Comparison of ENCODE assay signal across 1 cellular context in the genomic region with DNA sequence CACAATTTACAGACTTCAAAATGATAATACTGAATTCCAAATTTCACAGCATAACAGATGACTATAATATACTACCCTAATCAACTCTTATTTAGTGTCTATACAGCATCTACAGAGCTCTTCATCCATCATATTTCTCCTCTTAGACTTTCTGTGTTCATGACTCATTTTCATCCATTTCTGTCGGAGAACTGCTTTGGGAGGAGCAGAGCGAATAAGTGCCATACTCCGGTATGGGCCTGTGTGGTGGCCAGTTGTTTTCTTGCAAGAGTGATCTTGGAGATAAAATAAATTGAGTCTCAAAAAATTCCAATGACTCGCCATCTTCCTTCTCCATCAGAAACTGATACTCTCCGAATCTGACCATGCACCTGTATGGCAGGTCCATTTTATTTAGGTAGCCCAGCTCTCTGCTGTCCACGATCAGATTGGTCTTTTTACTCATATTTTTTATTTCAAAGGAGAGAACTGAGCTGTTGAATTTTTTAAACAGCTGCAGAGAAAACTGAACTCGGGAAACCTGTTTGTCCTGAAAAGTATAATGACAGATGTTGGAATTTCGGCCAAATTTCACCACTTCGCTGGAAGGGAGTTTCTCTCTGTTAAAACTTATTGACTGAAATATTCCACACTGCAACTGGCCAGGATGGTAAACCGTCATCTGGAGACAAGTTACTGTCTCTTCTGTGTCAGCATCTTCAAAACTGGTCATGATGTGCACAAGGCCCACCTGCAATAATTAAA.
TF ChIP-seq lines count a peak whose summit lies in the region.

No MANE protein-coding gene starts in this region.

TF ChIP-seq in SK-N-SH treated with all-trans-retinoic acid at 6 μM for 48 hours, 23 proteins besides CTCF, POLR2A, EP300 and RAD21 (continued from another document):
- TF ChIP-seq, protein P1, sequence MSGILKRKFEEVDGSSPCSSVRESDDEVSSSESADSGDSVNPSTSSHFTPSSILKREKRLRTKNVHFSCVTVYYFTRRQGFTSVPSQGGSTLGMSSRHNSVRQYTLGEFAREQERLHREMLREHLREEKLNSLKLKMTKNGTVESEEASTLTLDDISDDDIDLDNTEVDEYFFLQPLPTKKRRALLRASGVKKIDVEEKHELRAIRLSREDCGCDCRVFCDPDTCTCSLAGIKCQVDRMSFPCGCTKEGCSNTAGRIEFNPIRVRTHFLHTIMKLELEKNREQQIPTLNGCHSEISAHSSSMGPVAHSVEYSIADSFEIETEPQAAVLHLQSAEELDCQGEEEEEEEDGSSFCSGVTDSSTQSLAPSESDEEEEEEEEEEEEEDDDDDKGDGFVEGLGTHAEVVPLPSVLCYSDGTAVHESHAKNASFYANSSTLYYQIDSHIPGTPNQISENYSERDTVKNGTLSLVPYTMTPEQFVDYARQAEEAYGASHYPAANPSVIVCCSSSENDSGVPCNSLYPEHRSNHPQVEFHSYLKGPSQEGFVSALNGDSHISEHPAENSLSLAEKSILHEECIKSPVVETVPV (CRISPR knock-in tag; IDR thresholded peaks at IDR 0.05) = no peak
- TF ChIP-seq PPARA (CRISPR knock-in tag; IDR thresholded peaks at IDR 0.05; ENCODE audit: borderline replicate concordance) = no peak
- TF ChIP-seq CSDC2 (CRISPR knock-in tag; IDR thresholded peaks at IDR 0.05) = no peak
- TF ChIP-seq RARB (CRISPR knock-in tag; IDR thresholded peaks at IDR 0.05) = no peak
- no peak for TF ChIP-seq SNAI2 (CRISPR knock-in tag; IDR thresholded peaks at IDR 0.05)
- TF ChIP-seq TSHZ2 (CRISPR knock-in tag; IDR thresholded peaks at IDR 0.05) = no peak
- TF ChIP-seq OSR1 (CRISPR knock-in tag; IDR thresholded peaks at IDR 0.05) = no peak
- no peak for TF ChIP-seq ZC3H10 (CRISPR knock-in tag; IDR thresholded peaks at IDR 0.05)
- no peak for TF ChIP-seq BACH2 (CRISPR knock-in tag; IDR thresholded peaks at IDR 0.05; ENCODE audit: borderline replicate concordance)
- TF ChIP-seq ARNTL (CRISPR knock-in tag; IDR thresholded peaks at IDR 0.05; ENCODE audit: borderline replicate concordance, low read depth) = no peak
- TF ChIP-seq CREB5 (CRISPR knock-in tag; IDR thresholded peaks at IDR 0.05; ENCODE audit: low read depth) = no peak
- TF ChIP-seq ZNF565 (CRISPR knock-in tag; conservative IDR thresholded peaks at IDR 0.05; ENCODE audit: low read depth) = no peak
- TF ChIP-seq ZFP30 (CRISPR knock-in tag; IDR thresholded peaks at IDR 0.05) = no peak
- no peak for TF ChIP-seq ISL1 (CRISPR knock-in tag; IDR thresholded peaks at IDR 0.05)
- TF ChIP-seq ZNF8 (CRISPR knock-in tag; IDR thresholded peaks at IDR 0.05) = no peak
